Comparison of ENCODE assay signal across 1 cellular context in the genomic region with DNA sequence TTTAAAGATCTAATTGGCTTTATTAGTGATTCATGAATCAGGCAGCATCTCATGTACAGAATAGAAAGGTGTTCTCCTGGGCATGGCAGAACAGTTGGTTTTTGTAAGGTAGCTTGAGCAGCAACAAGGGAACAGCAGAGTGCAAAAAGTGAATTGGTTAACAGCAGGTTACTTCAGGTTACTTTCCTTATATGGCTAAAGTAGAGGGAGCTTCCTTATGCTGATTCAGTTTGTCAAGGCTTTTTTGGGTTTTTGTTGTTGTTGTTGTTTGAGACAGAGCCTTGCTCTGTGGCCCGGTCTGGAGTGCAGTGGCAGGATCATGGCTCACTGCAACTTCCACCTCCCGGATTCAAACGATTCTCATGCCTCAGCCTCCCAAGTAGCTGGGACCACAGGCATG.
TF ChIP-seq lines count a peak whose summit lies in the region.

No MANE protein-coding gene starts in this region.

TF ChIP-seq in GM23338, 12 proteins besides CTCF, POLR2A, EP300 and RAD21:
- TF ChIP-seq, protein P1, sequence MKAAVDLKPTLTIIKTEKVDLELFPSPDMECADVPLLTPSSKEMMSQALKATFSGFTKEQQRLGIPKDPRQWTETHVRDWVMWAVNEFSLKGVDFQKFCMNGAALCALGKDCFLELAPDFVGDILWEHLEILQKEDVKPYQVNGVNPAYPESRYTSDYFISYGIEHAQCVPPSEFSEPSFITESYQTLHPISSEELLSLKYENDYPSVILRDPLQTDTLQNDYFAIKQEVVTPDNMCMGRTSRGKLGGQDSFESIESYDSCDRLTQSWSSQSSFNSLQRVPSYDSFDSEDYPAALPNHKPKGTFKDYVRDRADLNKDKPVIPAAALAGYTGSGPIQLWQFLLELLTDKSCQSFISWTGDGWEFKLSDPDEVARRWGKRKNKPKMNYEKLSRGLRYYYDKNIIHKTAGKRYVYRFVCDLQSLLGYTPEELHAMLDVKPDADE (IDR thresholded peaks at IDR 0.05) = no peak
- TF ChIP-seq CREB1 (CRISPR knock-in tag; IDR thresholded peaks at IDR 0.05; ENCODE audit: low read depth) = no peak
